10 cellular contexts compared by ENCODE assay signal in the genomic region with DNA sequence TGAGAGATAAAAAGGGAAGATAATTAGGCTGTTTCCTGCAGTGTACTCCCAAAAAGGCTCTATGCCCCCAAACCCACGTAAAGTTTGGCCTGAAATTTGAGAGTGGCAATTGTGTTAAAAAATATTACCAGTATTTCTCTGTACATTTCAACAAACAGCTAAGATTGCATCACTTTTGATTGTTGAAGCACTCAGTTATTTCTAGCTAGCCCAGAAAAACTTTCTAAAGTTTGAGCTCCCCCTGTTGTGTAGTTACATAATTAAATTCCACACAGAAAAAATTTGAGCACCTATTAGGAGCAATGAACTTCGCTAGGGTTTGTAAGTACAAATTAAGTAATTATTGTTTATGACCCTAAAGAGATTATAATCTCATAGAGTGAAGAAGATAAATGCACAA.
DNase-seq lines count a peak whose midpoint lies in the region; ATAC-seq and TF ChIP-seq lines count a peak whose summit lies in the region.
"Had no signal": no experiment of that assay in that cellular context is flagged by ENCODE, and none has a peak within 500 bp of the region (broad histone marks: within the 10 kb centered on the region; RNA-seq: fewer than 3 reads in every experiment).

No MANE protein-coding gene starts in this region.

- no peak overlapping the region for H2AFZ ChIP-seq in OCI-LY1 (ENCODE audit: low read length)
- no peak overlapping the region for H2AFZ ChIP-seq in fibroblast of lung (ENCODE audit: low read length)

- H3K9ac ChIP-seq in OCI-LY1 (ENCODE audit: low read length) (no peak overlapping the region), fibroblast of lung (ENCODE audit: insufficient read depth, low read length) (no peak overlapping the region)

- H3K4me1 ChIP-seq in OCI-LY1 (ENCODE audit: insufficient read depth, low read length, severe bottlenecking), result no peaks in the 10 kb centered on the region
- no peaks in the 10 kb centered on the region for H3K4me1 ChIP-seq in fibroblast of lung (ENCODE audit: control insufficient read depth, extremely low read depth, insufficient read depth, low read length)

- H3K4me3 ChIP-seq in GM12865 (ENCODE audit: low read depth, low read length), result no peak overlapping the region
- H3K4me3 ChIP-seq in OCI-LY1 (ENCODE audit: low read depth, low read length, poor library complexity, severe bottlenecking), result no peak overlapping the region
- no peak overlapping the region for H3K4me3 ChIP-seq in fibroblast of lung (replicated peaks in 1 of 4; ENCODE audit: control extremely low read depth in 1 of 4, insufficient read depth in 1 of 4, low read depth in 3 of 4, low read length in 4 of 4)

- no peak overlapping the region for H3K27ac ChIP-seq in 22Rv1
- no peak overlapping the region for H3K27ac ChIP-seq in OCI-LY1 (ENCODE audit: low read depth, low read length, poor library complexity, severe bottlenecking)
- H3K27ac ChIP-seq in fibroblast of lung (ENCODE audit: insufficient read depth, low read length), result no peak overlapping the region
- H3K27ac ChIP-seq: neutrophil had no signal

- H4K20me1 ChIP-seq in OCI-LY1 (ENCODE audit: insufficient read depth, low read length), result no peaks in the 10 kb centered on the region
- H4K20me1 ChIP-seq in fibroblast of lung (ENCODE audit: control insufficient read depth, extremely low read depth, insufficient read depth, low read length), result no peaks in the 10 kb centered on the region

- ATAC-seq in GM21367 (IDR thresholded peaks at IDR 0.05; ENCODE audit: unreplicated experiment), result no peak
- no peak for ATAC-seq in HG03432 (IDR thresholded peaks at IDR 0.05; ENCODE audit: unreplicated experiment)

- H3K9me2 ChIP-seq in OCI-LY1 (ENCODE audit: low read depth, low read length), result no peaks in the 10 kb centered on the region

- no peaks in the 10 kb centered on the region for H3F3A ChIP-seq in OCI-LY1 (ENCODE audit: insufficient read depth, low read length)

- no peaks in the 10 kb centered on the region for H3K36me3 ChIP-seq in OCI-LY1 (ENCODE audit: insufficient read depth, low read length)
- no peaks in the 10 kb centered on the region for H3K36me3 ChIP-seq in fibroblast of lung (ENCODE audit: control insufficient read depth, insufficient read depth, low read length)
- H3K36me3 ChIP-seq: neutrophil had no signal

- peak; percentile 27; the same call in 1 of the 2 replicates for TF ChIP-seq CTCF in 22Rv1 (IDR thresholded peaks at IDR 0.05)
- TF ChIP-seq CTCF in GM12865 (IDR thresholded peaks at IDR 0.05; ENCODE audit: insufficient read depth, low read depth, low read length, missing control alignments), result no peak
- peak; percentile 22; the same call in 1 of the 2 replicates for TF ChIP-seq CTCF in OCI-LY1 (IDR thresholded peaks at IDR 0.05; ENCODE audit: low read length)
- TF ChIP-seq CTCF in fibroblast of lung (conservative IDR thresholded peaks at IDR 0.05 in 1 of 2, IDR thresholded peaks at IDR 0.05 in 1 of 2; ENCODE audit: low read depth in 1 of 2, low read length in 2 of 2), result peak in 1 of 2 donors; percentile 24

- H3K9me3 ChIP-seq in OCI-LY1 (ENCODE audit: low read length), result no peaks in the 10 kb centered on the region
- no peaks in the 10 kb centered on the region for H3K9me3 ChIP-seq in fibroblast of lung (ENCODE audit: control insufficient read depth, insufficient read depth, low read depth, low read length)
- H3K9me3 ChIP-seq: neutrophil had no signal

- H3K4me2 ChIP-seq in OCI-LY1 (ENCODE audit: low read length), result no peak overlapping the region
- no peak overlapping the region for H3K4me2 ChIP-seq in fibroblast of lung (ENCODE audit: extremely low read depth, insufficient read depth, low read length)

- DNase-seq in GM12865 (ENCODE audit: low read depth), result peak; percentile 1
- peak; percentile 6 to 64 for DNase-seq in fibroblast of lung (ENCODE audit: low read depth in 2 of 2)
- no peak for DNase-seq in NCI-H226
- DNase-seq in NCI-H1092 (lab: John Stamatoyannopoulos, UW), result no peak
- DNase-seq: cortex of kidney had no signal

- H3K79me2 ChIP-seq in OCI-LY1 (ENCODE audit: insufficient read depth, low read length), result no peaks in the 10 kb centered on the region
- no peaks in the 10 kb centered on the region for H3K79me2 ChIP-seq in fibroblast of lung (ENCODE audit: control insufficient read depth, insufficient read depth, low read length)

- H3K27me3 ChIP-seq in OCI-LY1 (ENCODE audit: insufficient read depth, low read length), result no peaks in the 10 kb centered on the region
- H3K27me3 ChIP-seq in fibroblast of lung (ENCODE audit: control insufficient read depth, insufficient read depth, low read length), result no peaks in the 10 kb centered on the region
- H3K27me3 ChIP-seq: neutrophil had no signal

Comparison
In these comparisons a context has a peak if more than half of its experiments do, and no peak if none do; other contexts are left out.
1. DNase-seq: peak in GM12865 (single experiment) and fibroblast of lung (2 of 2); none in NCI-H226 (single experiment) and NCI-H1092 (single experiment).